ENCODE assay signal across 1 cellular context in the genomic region with DNA sequence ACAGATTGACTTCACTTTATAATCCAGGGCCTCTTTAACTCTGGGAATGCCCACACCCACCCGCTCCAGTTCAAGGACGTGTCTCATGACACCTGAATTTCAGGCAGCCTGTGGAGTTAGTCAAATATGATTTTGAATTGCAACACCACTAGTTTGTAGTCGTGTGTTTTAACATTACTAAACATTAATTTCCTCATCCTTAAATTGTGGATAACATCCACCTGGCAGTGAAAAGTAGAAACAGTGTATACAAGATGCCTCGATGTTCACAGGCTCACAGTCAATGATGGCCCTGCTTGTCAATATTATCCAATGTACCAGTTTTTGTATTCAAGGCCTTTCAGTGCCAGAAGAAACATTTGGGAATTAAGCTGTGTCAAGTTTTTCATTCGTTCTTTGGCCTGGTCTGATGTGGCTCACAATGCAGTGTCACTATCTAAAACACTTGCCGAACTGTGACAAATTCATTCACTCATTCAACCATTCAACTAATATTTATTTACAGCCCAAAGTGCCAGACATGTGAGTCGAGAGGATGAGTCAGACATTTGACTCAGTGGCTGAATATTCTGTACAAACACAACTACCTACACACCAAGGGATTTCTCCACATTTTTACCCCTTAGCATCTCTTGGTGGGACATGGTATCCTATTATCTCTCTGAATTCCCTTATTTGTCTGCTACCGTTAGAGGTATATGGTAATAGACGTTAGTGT.
TF ChIP-seq lines count a peak whose summit lies in the region.

No MANE protein-coding gene starts in this region.

TF ChIP-seq in IMR-90, 13 proteins besides CTCF, POLR2A, EP300 and RAD21 (continued from another document):
- no peak for TF ChIP-seq NFE2L2 (IDR thresholded peaks at IDR 0.05; ENCODE audit: low read depth, low read length)
- TF ChIP-seq MAFK (IDR thresholded peaks at IDR 0.05; ENCODE audit: low read depth, low read length): no peak
- TF ChIP-seq CHD1 (IDR thresholded peaks at IDR 0.05; ENCODE audit: low read depth, low read length): no peak
- TF ChIP-seq, protein P1, sequence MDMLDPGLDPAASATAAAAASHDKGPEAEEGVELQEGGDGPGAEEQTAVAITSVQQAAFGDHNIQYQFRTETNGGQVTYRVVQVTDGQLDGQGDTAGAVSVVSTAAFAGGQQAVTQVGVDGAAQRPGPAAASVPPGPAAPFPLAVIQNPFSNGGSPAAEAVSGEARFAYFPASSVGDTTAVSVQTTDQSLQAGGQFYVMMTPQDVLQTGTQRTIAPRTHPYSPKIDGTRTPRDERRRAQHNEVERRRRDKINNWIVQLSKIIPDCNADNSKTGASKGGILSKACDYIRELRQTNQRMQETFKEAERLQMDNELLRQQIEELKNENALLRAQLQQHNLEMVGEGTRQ (IDR thresholded peaks at IDR 0.05; ENCODE audit: low read depth, low read length): no peak
- no peak for TF ChIP-seq SMC3 (IDR thresholded peaks at IDR 0.05; ENCODE audit: low read depth, low read length)
- peak; percentile 86 for TF ChIP-seq FOS (IDR thresholded peaks at IDR 0.05; ENCODE audit: low read depth, low read length)
- peak; percentile 85 for TF ChIP-seq BHLHE40 (IDR thresholded peaks at IDR 0.05; ENCODE audit: low read depth, low read length)
- no peak for TF ChIP-seq RFX5 (IDR thresholded peaks at IDR 0.05; ENCODE audit: low read depth, low read length)
- TF ChIP-seq RCOR1 (IDR thresholded peaks at IDR 0.05; ENCODE audit: insufficient replicate concordance, low read length): peak; percentile 26
- TF ChIP-seq MXI1 (IDR thresholded peaks at IDR 0.05; ENCODE audit: borderline replicate concordance, low read depth, low read length): no peak
- 0 out of 2 replicates have a peak, but pooled peaks have one; percentile 17 for TF ChIP-seq CEBPB (IDR thresholded peaks at IDR 0.05; ENCODE audit: low read depth, low read length)
- no peak for TF ChIP-seq MAZ (IDR thresholded peaks at IDR 0.05; ENCODE audit: borderline replicate concordance, low read depth, low read length)
